Comparison of ENCODE assay signal across 11 cellular contexts in genomic region chr11:9462806-9463537, GRCh38. TPM values are rescaled to one million over a fixed set of nuclear protein-coding genes. Genes with fewer than 3 reads are reported as not detected.
DNase-seq lines count a peak whose midpoint lies in the region; ATAC-seq, FAIRE-seq and TF ChIP-seq lines count a peak whose summit lies in the region.
"Had no signal": no experiment of that assay in that cellular context is flagged by ENCODE, and none has a peak within 500 bp of the region (broad histone marks: within the 10 kb centered on the region; RNA-seq: fewer than 3 reads in every experiment).

No MANE protein-coding gene starts in this region.

- H3K4me1 Mint-ChIP-seq in activated CD8-positive, alpha-beta T cell treated with anti-CD3 and anti-CD28 coated beads for 36 hours (ENCODE audit: low read depth): peaks cover 26% of the 10 kb centered on the region

- H3K9me3 Mint-ChIP-seq in activated CD8-positive, alpha-beta T cell treated with anti-CD3 and anti-CD28 coated beads for 36 hours: no peaks in the 10 kb centered on the region

- H3K27me3 ChIP-seq in HepG2 (ENCODE audit: control insufficient read depth in 1 of 2, insufficient read depth in 2 of 2, low read length in 2 of 2): no peaks in the 10 kb centered on the region; a peak in 1 of 5 replicates
- no peaks in the 10 kb centered on the region for H3K27me3 ChIP-seq in right lobe of liver

- peak overlapping the region; percentile 46 for H3K4me2 ChIP-seq in HepG2 (ENCODE audit: low read depth, low read length)

- peaks cover 22% of the 10 kb centered on the region for H3K4me1 ChIP-seq in HepG2 (ENCODE audit: insufficient read depth, low read length)
- peaks cover 0 to 16% (median 7%) of the 10 kb centered on the region in 4 donors for H3K4me1 ChIP-seq in right lobe of liver

- H4K20me1 ChIP-seq in HepG2 (ENCODE audit: insufficient read depth, low read length): no peaks in the 10 kb centered on the region

- ATAC-seq in HepG2 (no peak), right lobe of liver (no peak), HG03108 (IDR thresholded peaks at IDR 0.05; ENCODE audit: unreplicated experiment) (no peak), GM19035 (IDR thresholded peaks at IDR 0.05; ENCODE audit: unreplicated experiment) (no peak)
- ATAC-seq in activated CD8-positive, alpha-beta T cell treated with anti-CD3 and anti-CD28 coated beads for 36 hours: no peak
- ATAC-seq: left colon had no signal

- peak overlapping the region; percentile 98 for H3K27ac Mint-ChIP-seq in activated CD8-positive, alpha-beta T cell treated with anti-CD3 and anti-CD28 coated beads for 36 hours

- peak overlapping the region; percentile 55 for H3K27ac ChIP-seq in HepG2 (ENCODE audit: extremely low read length, insufficient read depth, low read length)
- H3K27ac ChIP-seq in right lobe of liver: no peak overlapping the region

- no peak for TF ChIP-seq RAD21 in HepG2 (CRISPR knock-in tag; IDR thresholded peaks at IDR 0.05)

- no peaks in the 10 kb centered on the region for H3K9me3 ChIP-seq in HepG2 (ENCODE audit: low read length)
- no peaks in the 10 kb centered on the region for H3K9me3 ChIP-seq in right lobe of liver

- peak; percentile 32 for DNase-seq in HepG2 (ENCODE audit: low spot score)
- no peak for DNase-seq in right lobe of liver
- DNase-seq in activated CD8-positive, alpha-beta T cell treated with anti-CD3 and anti-CD28 coated beads for 36 hours: no peak
- peak; percentile 12 for DNase-seq in iris pigment epithelial cell (ENCODE audit: low read depth)
- DNase-seq in stimulated activated CD4-positive, alpha-beta T cell treated with anti-CD3 and anti-CD28 coated beads, Interleukin-2, amount 100 ng/mL, for 48 hours: no peak
- no peak for DNase-seq in NCI-H69 (lab: John Stamatoyannopoulos, UW)
- DNase-seq: anterior cingulate cortex; stimulated activated CD4-positive, alpha-beta T cell treated with anti-CD3 and anti-CD28 coated beads, Interleukin-2, amount 100 ng/mL, for 24 hours had no signal

- H2AFZ ChIP-seq in HepG2 (ENCODE audit: low read length): no peak overlapping the region

- H3K36me3 Mint-ChIP-seq in activated CD8-positive, alpha-beta T cell treated with anti-CD3 and anti-CD28 coated beads for 36 hours (ENCODE audit: low read depth): peaks cover 15% of the 10 kb centered on the region

- TF ChIP-seq EP300 in HepG2 (IDR thresholded peaks at IDR 0.05; ENCODE audit: low read depth in 2 of 2, low read length in 2 of 2) (no peak), HepG2 (CRISPR knock-in tag; IDR thresholded peaks at IDR 0.05; ENCODE audit: borderline replicate concordance) (no peak)

- in situ Hi-C loops in HepG2 (cut with HindIII; ENCODE audit: extremely low pct_ligation_motif_present, low pct_unique_long_range_greater_than_20kb): no loop called here

- no TSS peak for BruUV-seq in HepG2 (replicated peaks; lab: Mats Ljungman, UMichigan)

- no peak overlapping the region for H3K9ac ChIP-seq in HepG2 (ENCODE audit: insufficient read depth, low read depth, low read length)

- CTCF ChIA-PET in HepG2 (lab: Yijun Ruan, JAX; ENCODE audit: low intra/inter-chr PET ratio, low total read pairs): no interaction called here
- CTCF ChIA-PET in activated CD8-positive, alpha-beta T cell treated with anti-CD3 and anti-CD28 coated beads for 36 hours (lab: Charles Lee): interaction anchor here (1.4 to 1.5 kb wide), 2 partner anchors 285 to 325 kb away, joined by 4 read pairs; no protein-coding TSS in a partner anchor

- TF ChIP-seq POLR2A in HepG2 (IDR thresholded peaks at IDR 0.05; ENCODE audit: insufficient read depth in 1 of 2, low read depth in 2 of 2, low read length in 2 of 2) (no peak), right lobe of liver (IDR thresholded peaks at IDR 0.05) (no peak)

- no peak for TF ChIP-seq CTCF in HepG2 (CRISPR knock-in tag; IDR thresholded peaks at IDR 0.05)
- no peak for TF ChIP-seq CTCF in right lobe of liver (IDR thresholded peaks at IDR 0.05)
- TF ChIP-seq CTCF in activated CD8-positive, alpha-beta T cell treated with anti-CD3 and anti-CD28 coated beads for 36 hours (IDR thresholded peaks at IDR 0.05): no peak

- H3K4me3 Mint-ChIP-seq in activated CD8-positive, alpha-beta T cell treated with anti-CD3 and anti-CD28 coated beads for 36 hours: peak overlapping the region; percentile 94

- H3K4me3 ChIP-seq in HepG2 (replicated peaks in 1 of 3; ENCODE audit: insufficient read depth in 1 of 3, low read depth in 2 of 3, low read length in 3 of 3) (peak overlapping the region in 1 of 3 experiments; percentile 2; a peak in 1 of 6 replicates), right lobe of liver (no peak overlapping the region)

- no peaks in the 10 kb centered on the region for H3K27me3 Mint-ChIP-seq in activated CD8-positive, alpha-beta T cell treated with anti-CD3 and anti-CD28 coated beads for 36 hours

- intact Hi-C loops in HepG2 (cut with micrococcal nuclease; ENCODE audit: unreplicated experiment): loop anchor here (5.0 kb wide), 3 partner anchors 44 to 844 kb away; partner anchors contain the start of genes ADM and WEE1
- intact Hi-C loops in right lobe of liver (cut with DNase I): no loop called here
- intact Hi-C loops in activated CD8-positive, alpha-beta T cell treated with anti-CD3 and anti-CD28 coated beads for 36 hours (cut with micrococcal nuclease): no loop called here

- H3K79me2 ChIP-seq in HepG2 (ENCODE audit: insufficient read depth, low read length): peaks cover 57% of the 10 kb centered on the region

- POLR2A ChIA-PET in HepG2 (lab: Yijun Ruan, JAX): no interaction called here
- POLR2A ChIA-PET in activated CD8-positive, alpha-beta T cell treated with anti-CD3 and anti-CD28 coated beads for 36 hours (lab: Charles Lee): interaction anchor here (2.6 kb wide), 1 partner anchor 25 kb away, joined by 9 read pairs; no protein-coding TSS in a partner anchor

- FAIRE-seq in HepG2 (lab: Jason Lieb, UNC): no peak

- H3K36me3 ChIP-seq in HepG2 (replicated peaks in 1 of 2; ENCODE audit: control insufficient read depth in 1 of 2, insufficient read depth in 2 of 2, low read length in 2 of 2) (no peaks in the 10 kb centered on the region), right lobe of liver (no peaks in the 10 kb centered on the region)

- 82% methylated on average over 8 of the region's 8 CpGs for WGBS in HepG2 (ENCODE audit: low lambda C conversion rate)
- 75% methylated on average over 8 of the region's 8 CpGs for WGBS in right lobe of liver (ENCODE audit: insufficient coverage, low coverage, low lambda C conversion rate, missing lambda C conversion rate)

TF ChIP-seq in HepG2, 621 proteins besides CTCF, POLR2A, EP300 and RAD21 (continues in another document):
- no peak for TF ChIP-seq ZNF788 (CRISPR knock-in tag; IDR thresholded peaks at IDR 0.05; ENCODE audit: borderline replicate concordance)
- no peak for TF ChIP-seq MED13 (CRISPR knock-in tag; IDR thresholded peaks at IDR 0.05)
- TF ChIP-seq ZBTB7B (CRISPR knock-in tag; IDR thresholded peaks at IDR 0.05): no peak
- TF ChIP-seq RFX1 (IDR thresholded peaks at IDR 0.05): no peak
- TF ChIP-seq NFE2 (CRISPR knock-in tag; IDR thresholded peaks at IDR 0.05): peak; percentile 84; the same call in 1 of the 2 replicates
- TF ChIP-seq GATAD2A (CRISPR knock-in tag; IDR thresholded peaks at IDR 0.05): peak; percentile 31; the same call in 1 of the 2 replicates
- no peak for TF ChIP-seq REXO4 (CRISPR knock-in tag; IDR thresholded peaks at IDR 0.05; ENCODE audit: borderline replicate concordance)
- TF ChIP-seq ZNF629 (CRISPR knock-in tag; conservative IDR thresholded peaks at IDR 0.05): no peak
- TF ChIP-seq CHCHD3 (CRISPR knock-in tag; IDR thresholded peaks at IDR 0.05): no peak
- no peak for TF ChIP-seq HINFP (CRISPR knock-in tag; IDR thresholded peaks at IDR 0.05; ENCODE audit: low read depth)

RNA-seq across cellular contexts. Expression of gene ZNF143, which starts 2.2 kb away (rescaled TPM):
- total RNA-seq in HepG2 (2016; rRNA removed; fragmentation: Illumina TruSeq; extraction: Trizol) (22.4 and 32.9 TPM in 2 replicates), right lobe of liver (10 to 100 TPM in 2 of 6 experiments, 1 to 10 TPM in 4; 5.8 to 16.0 (median 9.5) TPM)
- total RNA-seq in HepG2 (2016; cell fraction: cytosol; rRNA removed; fragmentation: Illumina TruSeq; extraction: Trizol; ENCODE audit: low read depth): 5.2 and 7.5 TPM in 2 replicates
- total RNA-seq in HepG2 (2016; cell fraction: insoluble cytoplasmic fraction; rRNA removed; fragmentation: Illumina TruSeq; extraction: Trizol): 23.4 and 29.8 TPM in 2 replicates
- total RNA-seq in HepG2 (2016; cell fraction: membrane; rRNA removed; fragmentation: Illumina TruSeq; extraction: Trizol): 11.5 and 14.0 TPM in 2 replicates
- total RNA-seq in HepG2 (2016; cell fraction: nucleus; rRNA removed; fragmentation: Illumina TruSeq; extraction: Trizol): 18.6 and 20.4 TPM in 2 replicates
- polyA plus RNA-seq in HepG2 (2011; rRNA removed): 35.6 and 35.9 TPM in 2 replicates
- 29.1 and 29.9 TPM in 2 replicates for polyA plus RNA-seq in HepG2 (2011; cell fraction: cytosol; rRNA removed)
- 18.4 and 27.0 TPM in 2 replicates for polyA plus RNA-seq in HepG2 (2011; cell fraction: nucleus; rRNA removed)
- 13.8 and 18.8 TPM in 2 replicates for polyA plus RNA-seq in HepG2 (2012)
- 2.9 and 3.6 TPM in 2 replicates for polyA plus RNA-seq in HepG2 (2016; cell fraction: cytosol; fragmentation: Illumina TruSeq; extraction: Trizol; ENCODE audit: low read depth)
- polyA plus RNA-seq in HepG2 (2016; cell fraction: insoluble cytoplasmic fraction; fragmentation: Illumina TruSeq; extraction: Trizol; ENCODE audit: low read depth): 24.4 and 28.9 TPM in 2 replicates
- polyA plus RNA-seq in HepG2 (2016; cell fraction: membrane; fragmentation: Illumina TruSeq; extraction: Trizol; ENCODE audit: low read depth): 6.5 and 7.2 TPM in 2 replicates
- polyA plus RNA-seq in HepG2 (2016; cell fraction: nucleus; fragmentation: Illumina TruSeq; extraction: Trizol; ENCODE audit: insufficient read depth, low read depth): 20.4 and 26.1 TPM in 2 replicates
- 112 and 116 TPM in 2 replicates for polyA minus RNA-seq in HepG2 (2011; rRNA and poly(A)+ RNA removed; ENCODE audit: low replicate concordance)
- 17.3 and 30.3 TPM in 2 replicates for polyA minus RNA-seq in HepG2 (2011; cell fraction: cytosol; rRNA and poly(A)+ RNA removed)
- 57.6 and 60.4 TPM in 2 replicates for polyA minus RNA-seq in HepG2 (2011; cell fraction: nucleus; rRNA and poly(A)+ RNA removed)
- 10 to 100 TPM; 26.5 to 33.7 TPM for total RNA-seq in activated CD8-positive, alpha-beta T cell treated with anti-CD3 and anti-CD28 coated beads for 36 hours

Comparison
In these comparisons a context has a peak if more than half of its experiments do, and no peak if none do; other contexts are left out.
1. DNase-seq: peak in HepG2 (single experiment) and iris pigment epithelial cell (single experiment); none in right lobe of liver (0 of 3), activated CD8-positive, alpha-beta T cell treated with anti-CD3 and anti-CD28 coated beads for 36 hours (single experiment), stimulated activated CD4-positive, alpha-beta T cell treated with anti-CD3 and anti-CD28 coated beads, Interleukin-2, amount 100 ng/mL, for 48 hours (0 of 2) and NCI-H69 (single experiment).